ENCODE assay signal across 8 cellular contexts in genomic region chr10:97445357-97445721, GRCh38. TPM values are rescaled to one million over a fixed set of nuclear protein-coding genes. Genes with fewer than 3 reads are reported as not detected.
DNase-seq lines count a peak whose midpoint lies in the region; ATAC-seq and TF ChIP-seq lines count a peak whose summit lies in the region.

No MANE protein-coding gene starts in this region.

- H3K4me1 ChIP-seq in right lobe of liver = peaks cover 0 to 35% (median 14%) of the 10 kb centered on the region in 4 donors
- H3K4me1 ChIP-seq in transverse colon = peaks cover 10 to 30% (median 21%) of the 10 kb centered on the region in 4 donors

- intact Hi-C loops in right lobe of liver (cut with DNase I) (no loop called here), transverse colon (cut with DNase I; ENCODE audit: low total_unique reads) (no loop called here)

- peak overlapping the region; percentile 99 for H3K4me3 Mint-ChIP-seq in activated T-cell treated with anti-CD3 and anti-CD28 coated beads, Interleukin-2, amount 50 U/mL, for 24 hours

- peak overlapping the region; percentile 89 for H3K27ac Mint-ChIP-seq in activated T-cell treated with anti-CD3 and anti-CD28 coated beads, Interleukin-2, amount 50 U/mL, for 24 hours

- TF ChIP-seq POLR2A in right lobe of liver (IDR thresholded peaks at IDR 0.05) (no peak), transverse colon (IDR thresholded peaks at IDR 0.05) (no peak)

- peaks cover 0 to 13% (median 2%) of the 10 kb centered on the region in 4 donors for H3K36me3 ChIP-seq in right lobe of liver
- H3K36me3 ChIP-seq in transverse colon = peaks cover 0 to 10% (median 4%) of the 10 kb centered on the region in 4 donors

- WGBS in right lobe of liver (ENCODE audit: insufficient coverage, low coverage, low lambda C conversion rate, missing lambda C conversion rate) = 0% methylated on average over 5 of the region's 13 CpGs
- 1 to 20% methylated on average over 1 to 13 of the region's 13 CpGs for WGBS in transverse colon (ENCODE audit: low coverage in 1 of 2), 2 donors

- no peaks in the 10 kb centered on the region for H3K9me3 Mint-ChIP-seq in activated T-cell treated with anti-CD3 and anti-CD28 coated beads, Interleukin-2, amount 50 U/mL, for 24 hours

- no peak for TF ChIP-seq EP300 in transverse colon (IDR thresholded peaks at IDR 0.05; ENCODE audit: low read depth)

- H3K4me3 ChIP-seq in astrocyte of the cerebellum (ENCODE audit: low read depth, low read length) = peak overlapping the region; percentile 57
- H3K4me3 ChIP-seq in right lobe of liver = peak overlapping the region; percentile 67 to 94 (median 74)
- H3K4me3 ChIP-seq in transverse colon = peak overlapping the region; percentile 59 to 93 (median 83)

- peak overlapping the region in 1 of 3 donors; percentile 22 for H3K27ac ChIP-seq in right lobe of liver
- H3K27ac ChIP-seq in transverse colon = peak overlapping the region; percentile 73 to 85 (median 82)

- no peaks in the 10 kb centered on the region for H3K27me3 ChIP-seq in right lobe of liver
- H3K27me3 ChIP-seq in transverse colon = no peaks in the 10 kb centered on the region

- in situ Hi-C loops in astrocyte of the cerebellum (cut with HindIII; ENCODE audit: low sequenced_read_pairs) = no loop called here
- in situ Hi-C loops in transverse colon (cut with MboI; ENCODE audit: low pct_ligation_motif_present in 1 of 4, low pct_unique_long_range_greater_than_20kb in 1 of 4, low sequenced_read_pairs in 3 of 4) = no loop called here

- H3K9me3 ChIP-seq in right lobe of liver = no peaks in the 10 kb centered on the region
- no peaks in the 10 kb centered on the region for H3K9me3 ChIP-seq in transverse colon

- TF ChIP-seq CTCF in astrocyte of the cerebellum (IDR thresholded peaks at IDR 0.05; ENCODE audit: low read depth, low read length, missing control alignments) (no peak), right lobe of liver (IDR thresholded peaks at IDR 0.05) (no peak), transverse colon (IDR thresholded peaks at IDR 0.05) (no peak)

- peaks cover 53% of the 10 kb centered on the region for H3K4me1 Mint-ChIP-seq in activated T-cell treated with anti-CD3 and anti-CD28 coated beads, Interleukin-2, amount 50 U/mL, for 24 hours (ENCODE audit: low read depth)

- peaks cover 68% of the 10 kb centered on the region for H3K36me3 Mint-ChIP-seq in activated T-cell treated with anti-CD3 and anti-CD28 coated beads, Interleukin-2, amount 50 U/mL, for 24 hours (ENCODE audit: low read depth)

- H3K27me3 Mint-ChIP-seq in activated T-cell treated with anti-CD3 and anti-CD28 coated beads, Interleukin-2, amount 50 U/mL, for 24 hours = no peaks in the 10 kb centered on the region

- ATAC-seq in right lobe of liver (peak in 1 of 4 donors; percentile 9), HG02970 (IDR thresholded peaks at IDR 0.05; ENCODE audit: low FRiP score, unreplicated experiment) (no peak), GM18517 (IDR thresholded peaks at IDR 0.05; ENCODE audit: unreplicated experiment) (no peak)

- no peak for DNase-seq in activated T-cell treated with anti-CD3 and anti-CD28 coated beads, Interleukin-2, amount 50 U/mL, for 24 hours
- no peak for DNase-seq in activated T-cell treated with anti-CD3 and anti-CD28 coated beads, Interleukin-2, amount 50 U/mL, for 48 hours
- no peak for DNase-seq in astrocyte of the cerebellum (ENCODE audit: low read depth)
- no peak for DNase-seq in right lobe of liver
- no peak for DNase-seq in transverse colon
- no peak for DNase-seq in COLO668 (lab: John Stamatoyannopoulos, UW; ENCODE audit: unreplicated experiment)

RNA-seq across cellular contexts. Expression of gene EXOSC1, which starts 0.5 kb away (rescaled TPM):
- total RNA-seq in right lobe of liver (10 to 100 TPM in 5 of 6 experiments, 1 to 10 TPM in 1; 9.2 to 19.1 (median 11.8) TPM), transverse colon (100 to 1,000 TPM in 1 of 4 donors, 10 to 100 TPM in 2, 1 to 10 TPM in 1; 2.6 to 315 (median 26.1) TPM)

RNA-seq across cellular contexts. Expression of gene ZDHHC16, which starts 0.6 kb away (rescaled TPM):
- total RNA-seq in right lobe of liver = 10 to 100 TPM; 15.8 to 27.0 (median 22.8) TPM
- 10 to 100 TPM; 10.8 to 36.2 (median 32.7) TPM for total RNA-seq in transverse colon

RNA-seq across cellular contexts. Expression of gene PGAM1, which starts 19.3 kb away (rescaled TPM):
- total RNA-seq in right lobe of liver = 100 to 1,000 TPM; 100 to 228 (median 162) TPM
- total RNA-seq in transverse colon = 100 to 1,000 TPM in 3 of 4 donors, 10 to 100 TPM in 1; 94.5 to 216 (median 124) TPM

RNA-seq across cellular contexts. Expression of gene RRP12, which starts 44.2 kb away (rescaled TPM):
- total RNA-seq in right lobe of liver (10 to 100 TPM in 3 of 6 experiments, 1 to 10 TPM in 3; 6.7 to 23.2 (median 10.2) TPM), transverse colon (10 to 100 TPM in 3 of 4 donors, 1 to 10 TPM in 1; 5.7 to 14.0 (median 11.5) TPM)

RNA-seq across cellular contexts. Expression of gene MMS19, which starts 52.9 kb away (rescaled TPM):
- total RNA-seq in right lobe of liver (10 to 100 TPM; 18.7 to 40.7 (median 20.3) TPM), transverse colon (100 to 1,000 TPM in 3 of 4 donors, 10 to 100 TPM in 1; 62.8 to 116 (median 106) TPM)
